Comparison of ENCODE assay signal across 38 cellular contexts in genomic region chr13:112986470-112986869, GRCh38. TPM values are rescaled to one million over a fixed set of nuclear protein-coding genes. Genes with fewer than 3 reads are reported as not detected.
"Had no signal": no experiment of that assay in that cellular context is flagged by ENCODE, and none has a peak within 500 bp of the region (broad histone marks: within the 10 kb centered on the region; RNA-seq: fewer than 3 reads in every experiment).

No MANE protein-coding gene starts in this region.

- H3K4me3 Mint-ChIP-seq: activated B cell treated with CpG ODN at 0.5 μM for 24 hours; activated CD4-positive, alpha-beta memory T cell treated with anti-CD3 and anti-CD28 coated beads for 36 hours; activated CD4-positive, alpha-beta T cell treated with anti-CD3 and anti-CD28 coated beads for 36 hours; activated CD4-positive, alpha-beta T cell treated with anti-CD3 and anti-CD28 coated beads, Interleukin-2, amount 10 ng/mL, durations not matched to agents 24 days and 14 days; activated CD8-positive, alpha-beta memory T cell treated with anti-CD3 and anti-CD28 coated beads, Interleukin-2, amount 10 ng/mL, durations not matched to agents 7 days and 5 days; activated CD8-positive, alpha-beta T cell treated with anti-CD3 and anti-CD28 coated beads, Interleukin-2, amount 10 ng/mL, durations not matched to agents 7 days and 5 days; activated naive CD4-positive, alpha-beta T cell treated with anti-CD3 and anti-CD28 coated beads for 36 hours; activated naive CD4-positive, alpha-beta T cell treated with anti-CD3 and anti-CD28 coated beads, Interleukin-2, amount 50 U/mL, for 24 hours; activated naive CD8-positive, alpha-beta T cell treated with anti-CD3 and anti-CD28 coated beads for 36 hours; activated naive CD8-positive, alpha-beta T cell treated with anti-CD3 and anti-CD28 coated beads, Interleukin-2, amount 50 U/mL, for 24 hours; activated T-helper 1 cell treated with anti-CD3 and anti-CD28 coated beads, Interleukin-12 subunit alpha, Interleukin-12 subunit beta, Interleukin-2, Interleukin-4 antibody, amounts not matched to agents 30 ng/mL and 10 ng/mL and 1 ng/mL, durations not matched to agents 14 hours and 24 hours and 36 hours; brain; dendritic cell treated with granulocyte-macrophage colony-stimulating factor and Interleukin-4, amounts not matched to agents 40 ng/mL and 50 ng/mL, for 4 days; effector memory CD8-positive, alpha-beta T cell; T-helper 17 cell; T-helper 2 cell treated with Interferon-gamma antibody and Interleukin-4, amounts not matched to agents 5 μg/mL and 100 μg/mL, for 36 hours had no signal

- H3K9me3 ChIP-seq: ascending aorta, breast epithelium, esophagus squamous epithelium, gastroesophageal sphincter had no signal

- H3K4me1 ChIP-seq: ascending aorta, gastroesophageal sphincter had no signal

- H3K27me3 Mint-ChIP-seq: activated CD4-positive, alpha-beta memory T cell treated with anti-CD3 and anti-CD28 coated beads for 36 hours; activated CD4-positive, alpha-beta T cell treated with anti-CD3 and anti-CD28 coated beads for 36 hours; activated CD4-positive, alpha-beta T cell treated with anti-CD3 and anti-CD28 coated beads, Interleukin-2, amount 10 ng/mL, durations not matched to agents 24 days and 14 days; activated CD8-positive, alpha-beta memory T cell treated with anti-CD3 and anti-CD28 coated beads, Interleukin-2, amount 10 ng/mL, durations not matched to agents 7 days and 5 days; activated naive CD4-positive, alpha-beta T cell treated with anti-CD3 and anti-CD28 coated beads, Interleukin-2, amount 50 U/mL, for 24 hours; activated naive CD8-positive, alpha-beta T cell treated with anti-CD3 and anti-CD28 coated beads for 36 hours; activated naive CD8-positive, alpha-beta T cell treated with anti-CD3 and anti-CD28 coated beads, Interleukin-2, amount 50 U/mL, for 24 hours; T-helper 17 cell had no signal

- H3K36me3 ChIP-seq: ascending aorta, breast epithelium, cardiac muscle cell, esophagus squamous epithelium, gastroesophageal sphincter, WERI-Rb-1 had no signal

- DNase-seq: activated B cell treated with CpG ODN at 0.5 μM for 24 hours; activated CD4-positive, alpha-beta memory T cell treated with anti-CD3 and anti-CD28 coated beads for 36 hours; activated CD4-positive, alpha-beta T cell treated with anti-CD3 and anti-CD28 coated beads for 36 hours; activated CD4-positive, alpha-beta T cell treated with anti-CD3 and anti-CD28 coated beads, Interleukin-2, amount 10 ng/mL, durations not matched to agents 24 days and 14 days; activated CD4-positive, CD25-positive, alpha-beta regulatory T cell treated with anti-CD3 and anti-CD28 coated beads, Interleukin-2, amount 50 U/mL, for 72 hours; activated CD8-positive, alpha-beta memory T cell treated with anti-CD3 and anti-CD28 coated beads, Interleukin-2, amount 10 ng/mL, durations not matched to agents 7 days and 5 days; activated CD8-positive, alpha-beta memory T cell treated with anti-CD3 and anti-CD28 coated beads, Interleukin-2, amount 50 U/mL, for 4 hours; activated CD8-positive, alpha-beta T cell treated with anti-CD3 and anti-CD28 coated beads, Interleukin-2, amount 10 ng/mL, durations not matched to agents 7 days and 5 days; activated effector memory CD4-positive, alpha-beta T cell treated with anti-CD3 and anti-CD28 coated beads, Interleukin-2, amount 50 U/mL, for 16 hours; activated naive CD4-positive, alpha-beta T cell treated with anti-CD3 and anti-CD28 coated beads for 36 hours; activated naive CD8-positive, alpha-beta T cell treated with anti-CD3 and anti-CD28 coated beads for 36 hours; activated naive CD8-positive, alpha-beta T cell treated with anti-CD3 and anti-CD28 coated beads, Interleukin-2, amount 50 U/mL, for 24 hours; activated T-cell treated with anti-CD3 and anti-CD28 coated beads, Interleukin-2, amount 50 U/mL, for 1 hour; activated T-cell treated with anti-CD3 and anti-CD28 coated beads, Interleukin-2, amount 50 U/mL, for 48 hours; central memory CD4-positive, alpha-beta T cell; cerebellar nuclear complex; effector CD4-positive, alpha-beta T cell; effector memory CD8-positive, alpha-beta T cell; esophagus squamous epithelium; foreskin melanocyte; T-helper 1 cell; T-helper 17 cell; T1000; WERI-Rb-1 had no signal

- H3K4me1 Mint-ChIP-seq: activated B cell treated with CpG ODN at 0.5 μM for 24 hours; activated CD4-positive, alpha-beta T cell treated with anti-CD3 and anti-CD28 coated beads, Interleukin-2, amount 10 ng/mL, durations not matched to agents 24 days and 14 days; activated CD8-positive, alpha-beta memory T cell treated with anti-CD3 and anti-CD28 coated beads, Interleukin-2, amount 10 ng/mL, durations not matched to agents 7 days and 5 days; activated naive CD8-positive, alpha-beta T cell treated with anti-CD3 and anti-CD28 coated beads, Interleukin-2, amount 50 U/mL, for 24 hours had no signal

- H3K9me3 Mint-ChIP-seq: activated B cell treated with CpG ODN at 0.5 μM for 24 hours; activated CD4-positive, alpha-beta memory T cell treated with anti-CD3 and anti-CD28 coated beads for 36 hours; activated CD4-positive, alpha-beta T cell treated with anti-CD3 and anti-CD28 coated beads, Interleukin-2, amount 10 ng/mL, durations not matched to agents 24 days and 14 days; activated naive CD4-positive, alpha-beta T cell treated with anti-CD3 and anti-CD28 coated beads, Interleukin-2, amount 50 U/mL, for 24 hours; activated naive CD8-positive, alpha-beta T cell treated with anti-CD3 and anti-CD28 coated beads for 36 hours; activated naive CD8-positive, alpha-beta T cell treated with anti-CD3 and anti-CD28 coated beads, Interleukin-2, amount 50 U/mL, for 24 hours; activated T-helper 2 cell treated with anti-CD3 and anti-CD28 coated beads, Interferon-gamma antibody, Interleukin-2, Interleukin-4, amounts not matched to agents 10 μg/mL and 5 μg/mL and 100 μg/mL, durations not matched to agents 14 hours and 24 hours and 36 hours; dendritic cell treated with granulocyte-macrophage colony-stimulating factor and Interleukin-4, amounts not matched to agents 40 ng/mL and 50 ng/mL, for 4 days; effector memory CD8-positive, alpha-beta T cell; T-helper 2 cell treated with Interferon-gamma antibody and Interleukin-4, amounts not matched to agents 5 μg/mL and 100 μg/mL, for 36 hours had no signal

- H3K27me3 ChIP-seq: ascending aorta, breast epithelium, cardiac muscle cell had no signal

- H3K36me3 Mint-ChIP-seq: activated CD4-positive, alpha-beta memory T cell treated with anti-CD3 and anti-CD28 coated beads for 36 hours; activated CD8-positive, alpha-beta memory T cell treated with anti-CD3 and anti-CD28 coated beads, Interleukin-2, amount 10 ng/mL, durations not matched to agents 7 days and 5 days; activated naive CD4-positive, alpha-beta T cell treated with anti-CD3 and anti-CD28 coated beads, Interleukin-2, amount 50 U/mL, for 24 hours had no signal

- H3K4me3 ChIP-seq: ascending aorta, breast epithelium, cardiac muscle cell, coronary artery, gastroesophageal sphincter had no signal

- H3K27ac ChIP-seq: ascending aorta, breast epithelium, cardiac muscle cell, epithelial cell of prostate, esophagus squamous epithelium, WERI-Rb-1 had no signal

- FAIRE-seq: endometrium, endothelial cell of umbilical vein had no signal

- ATAC-seq: activated CD4-positive, alpha-beta T cell treated with anti-CD3 and anti-CD28 coated beads for 36 hours; activated CD8-positive, alpha-beta memory T cell treated with anti-CD3 and anti-CD28 coated beads, Interleukin-2, amount 10 ng/mL, durations not matched to agents 7 days and 5 days; activated CD8-positive, alpha-beta T cell treated with anti-CD3 and anti-CD28 coated beads, Interleukin-2, amount 10 ng/mL, durations not matched to agents 7 days and 5 days; activated naive CD8-positive, alpha-beta T cell treated with anti-CD3 and anti-CD28 coated beads, Interleukin-2, amount 50 U/mL, for 24 hours; effector memory CD8-positive, alpha-beta T cell; gastroesophageal sphincter; T-helper 17 cell had no signal

- H3K27ac Mint-ChIP-seq: activated B cell treated with CpG ODN at 0.5 μM for 24 hours; activated CD4-positive, alpha-beta memory T cell treated with anti-CD3 and anti-CD28 coated beads for 36 hours; activated CD4-positive, alpha-beta T cell treated with anti-CD3 and anti-CD28 coated beads for 36 hours; activated CD4-positive, alpha-beta T cell treated with anti-CD3 and anti-CD28 coated beads, Interleukin-2, amount 10 ng/mL, durations not matched to agents 24 days and 14 days; activated CD8-positive, alpha-beta memory T cell treated with anti-CD3 and anti-CD28 coated beads, Interleukin-2, amount 10 ng/mL, durations not matched to agents 7 days and 5 days; activated CD8-positive, alpha-beta T cell treated with anti-CD3 and anti-CD28 coated beads, Interleukin-2, amount 10 ng/mL, durations not matched to agents 7 days and 5 days; activated naive CD4-positive, alpha-beta T cell treated with anti-CD3 and anti-CD28 coated beads for 36 hours; activated naive CD4-positive, alpha-beta T cell treated with anti-CD3 and anti-CD28 coated beads, Interleukin-2, amount 50 U/mL, for 24 hours; activated naive CD8-positive, alpha-beta T cell treated with anti-CD3 and anti-CD28 coated beads for 36 hours; activated naive CD8-positive, alpha-beta T cell treated with anti-CD3 and anti-CD28 coated beads, Interleukin-2, amount 50 U/mL, for 24 hours; activated T-helper 1 cell treated with anti-CD3 and anti-CD28 coated beads, Interleukin-12 subunit alpha, Interleukin-12 subunit beta, Interleukin-2, Interleukin-4 antibody, amounts not matched to agents 30 ng/mL and 10 ng/mL and 1 ng/mL, durations not matched to agents 14 hours and 24 hours and 36 hours; activated T-helper 2 cell treated with anti-CD3 and anti-CD28 coated beads, Interferon-gamma antibody, Interleukin-2, Interleukin-4, amounts not matched to agents 10 μg/mL and 5 μg/mL and 100 μg/mL, durations not matched to agents 14 hours and 24 hours and 36 hours; dendritic cell treated with granulocyte-macrophage colony-stimulating factor and Interleukin-4, amounts not matched to agents 40 ng/mL and 50 ng/mL, for 4 days; T-helper 17 cell; T-helper 2 cell treated with Interferon-gamma antibody and Interleukin-4, amounts not matched to agents 5 μg/mL and 100 μg/mL, for 36 hours had no signal

RNA-seq across cellular contexts. Expression of gene MCF2L, which starts 17.5 kb away (rescaled TPM):
- total RNA-seq: activated T-helper 1 cell treated with anti-CD3 and anti-CD28 coated beads, Interleukin-12 subunit alpha, Interleukin-12 subunit beta, Interleukin-2, Interleukin-4 antibody, amounts not matched to agents 30 ng/mL and 10 ng/mL and 1 ng/mL, durations not matched to agents 14 hours and 24 hours and 36 hours had no signal
